Comparison of ENCODE assay signal across 8 cellular contexts in the genomic region with DNA sequence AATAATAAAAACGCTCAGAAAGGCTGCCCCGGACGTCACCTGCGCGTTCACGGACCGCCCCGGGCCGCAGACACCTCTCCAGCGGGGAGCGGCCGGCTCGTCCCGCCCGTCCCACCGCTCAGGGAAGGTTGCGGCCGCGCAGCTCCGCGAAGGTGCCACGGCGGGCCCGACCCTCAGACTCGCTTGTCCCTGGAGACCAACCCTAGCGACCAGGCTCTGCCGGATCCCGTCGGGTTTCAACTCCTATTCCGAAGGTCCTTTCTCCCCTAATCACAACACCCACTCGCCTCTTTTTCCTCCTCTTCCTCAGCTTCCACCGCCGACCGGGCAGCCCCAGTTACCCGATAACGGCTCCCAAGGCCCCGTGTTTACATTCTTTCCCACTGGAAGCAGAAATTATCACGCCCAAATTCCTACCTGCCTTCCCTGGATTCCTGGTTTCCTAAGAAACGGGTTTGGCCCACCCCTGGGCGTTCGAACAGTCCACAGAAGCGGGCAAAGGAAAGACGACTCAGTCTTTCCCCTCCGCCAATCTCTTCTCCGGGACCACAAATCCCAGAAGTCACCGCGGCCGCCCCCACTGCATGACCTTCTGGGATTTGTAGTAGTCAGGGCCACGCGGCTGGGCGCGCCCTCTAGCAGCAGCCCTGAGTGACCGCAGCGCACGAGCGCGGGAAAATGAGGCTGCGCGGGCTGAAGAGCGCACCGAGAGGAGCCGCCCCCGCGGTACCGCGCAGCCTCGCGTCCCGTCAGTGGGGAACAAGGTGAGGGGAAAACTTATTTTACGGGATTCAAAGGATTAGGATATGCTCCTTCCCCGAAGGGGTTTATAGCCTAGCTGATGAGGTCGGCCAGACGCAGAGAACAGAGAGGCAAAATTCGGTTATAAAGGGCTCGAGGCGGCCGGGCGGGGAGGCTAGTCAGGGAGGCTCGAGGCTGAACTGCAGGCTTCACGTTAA. TPM values are rescaled to one million over a fixed set of nuclear protein-coding genes. Genes with fewer than 3 reads are reported as not detected.
DNase-seq lines count a peak whose midpoint lies in the region; FAIRE-seq and TF ChIP-seq lines count a peak whose summit lies in the region.

Gene TTC33, minus strand, starts transcription at position 555 of the 959 bp plus-strand sequence. CDS start 8,943 bp downstream, outside the sequence.

- no peaks in the 10 kb centered on the region; a peak in 1 of 5 replicates for H3K9me3 Mint-ChIP-seq in H9

- H3K23ac ChIP-seq in H9 (ENCODE audit: insufficient read length, low read depth, low read length): no peak within 1 kb of the TSS

- no peak within 1 kb of the TSS for H2BK120ac ChIP-seq in H9 (ENCODE audit: low read depth, low read length, poor library complexity, severe bottlenecking)

- H3K36me3 ChIP-seq in neural cell (ENCODE audit: insufficient read depth, low read length) (no peaks in the 10 kb centered on the region), stomach smooth muscle (ENCODE audit: control insufficient read depth in 2 of 2, insufficient read depth in 2 of 2, low read length in 2 of 2) (no peaks in the 10 kb centered on the region)

- peaks cover 0 to 8% (median 5%) of the 10 kb centered on the region in 3 experiments; a peak in 4 of 7 replicates for H3K36me3 Mint-ChIP-seq in H9 (ENCODE audit: insufficient read depth in 1 of 3, low read depth in 3 of 3)

- H4K20me1 ChIP-seq in H9 (ENCODE audit: control insufficient read depth, insufficient read depth, insufficient read length) (no peaks in the 10 kb centered on the region), neural cell (ENCODE audit: insufficient read depth) (no peaks in the 10 kb centered on the region)

- no peak within 1 kb of the TSS for H2BK20ac ChIP-seq in H9 (ENCODE audit: low read depth, low read length, poor library complexity, severe bottlenecking)

- no peaks in the 10 kb centered on the region for H3K9me2 ChIP-seq in neural cell (ENCODE audit: insufficient read depth, low read length)

- no peak within 1 kb of the TSS for H4K91ac ChIP-seq in H9 (ENCODE audit: insufficient read length, low read depth, low read length)

- H3K9ac ChIP-seq in H9 (ENCODE audit: extremely low read depth, insufficient read length, low read length) (peak within 1 kb of the TSS; percentile 59), neural cell (ENCODE audit: low read length) (peak within 1 kb of the TSS; percentile 95), stomach smooth muscle (ENCODE audit: low read length in 2 of 2) (peak within 1 kb of the TSS; percentile 91 to 97)

- H3K79me2 ChIP-seq in H9 (ENCODE audit: insufficient read depth, low read length) (no peaks in the 10 kb centered on the region; the same call in 1 of the 2 replicates), neural cell (replicated peaks; ENCODE audit: insufficient read depth, low read length) (peaks cover 28% of the 10 kb centered on the region)

- no peak within 1 kb of the TSS for H4K8ac ChIP-seq in H9 (replicated peaks; ENCODE audit: insufficient read length, low read depth, low read length)

- no peak for TF ChIP-seq EP300 in neural cell (conservative IDR thresholded peaks at IDR 0.05; ENCODE audit: poor library complexity, severe bottlenecking)

- H3K9me3 ChIP-seq in H9 (ENCODE audit: control insufficient read depth, low read depth, low read length): no peaks in the 10 kb centered on the region
- peaks cover 4% of the 10 kb centered on the region for H3K9me3 ChIP-seq in neural cell (ENCODE audit: low read length)
- no peaks in the 10 kb centered on the region for H3K9me3 ChIP-seq in stomach smooth muscle (ENCODE audit: control insufficient read depth in 2 of 2, low read length in 2 of 2)

- no peaks in the 10 kb centered on the region for H3K4me1 Mint-ChIP-seq in H9

- no peak within 1 kb of the TSS for H2AK5ac ChIP-seq in H9 (ENCODE audit: insufficient read length, low read length)

- no peak within 1 kb of the TSS for H2BK12ac ChIP-seq in H9 (ENCODE audit: insufficient read length, low read depth, low read length)

- H3K23me2 ChIP-seq in H9 (ENCODE audit: insufficient read length, low read depth, low read length, poor library complexity, severe bottlenecking): no peaks in the 10 kb centered on the region

- H4K5ac ChIP-seq in H9 (ENCODE audit: insufficient read length, low read depth, low read length): no peak within 1 kb of the TSS

- peak within 1 kb of the TSS; percentile 91 for H3K4me3 ChIP-seq in fibroblast of villous mesenchyme (ENCODE audit: low read depth, low read length)
- H3K4me3 ChIP-seq in neural cell (ENCODE audit: low read length): peak within 1 kb of the TSS; percentile 90
- H3K4me3 ChIP-seq in stomach smooth muscle (ENCODE audit: low read length in 2 of 2): peak within 1 kb of the TSS; percentile 83 to 89

- H3K56ac ChIP-seq in H9 (ENCODE audit: insufficient read length, low read depth, low read length): no peak within 1 kb of the TSS

- H2AFZ ChIP-seq in H9 (ENCODE audit: low read length): no peak within 1 kb of the TSS
- peak within 1 kb of the TSS; percentile 88 for H2AFZ ChIP-seq in neural cell (ENCODE audit: low read depth, low read length)

- TF ChIP-seq CTCF in H9 (conservative IDR thresholded peaks at IDR 0.05) (peak; percentile 74), fibroblast of villous mesenchyme (IDR thresholded peaks at IDR 0.05; ENCODE audit: insufficient read depth, low read depth, low read length) (peak; percentile 52), neural cell (IDR thresholded peaks at IDR 0.05; ENCODE audit: poor library complexity, severe bottlenecking) (peak; percentile 91)

- peak within 1 kb of the TSS; percentile 40 for H3K18ac ChIP-seq in H9 (ENCODE audit: insufficient read length, low read depth, low read length)

- no peak within 1 kb of the TSS for H3K27ac Mint-ChIP-seq in H9

- H3K4me1 ChIP-seq in H9 (ENCODE audit: insufficient read depth, low read length) (no peaks in the 10 kb centered on the region), stomach smooth muscle (ENCODE audit: control insufficient read depth, insufficient read depth, low read length) (no peaks in the 10 kb centered on the region)

- FAIRE-seq in G401.6 (lab: Jason Lieb, UNC): peak; percentile 97

- H3T11ph ChIP-seq in H9 (ENCODE audit: low read length): no peak within 1 kb of the TSS

- peak; percentile 67 for TF ChIP-seq RAD21 in neural cell (conservative IDR thresholded peaks at IDR 0.05)

- no peaks in the 10 kb centered on the region for H3K79me1 ChIP-seq in H9 (ENCODE audit: insufficient read depth, low read depth, low read length, poor library complexity, severe bottlenecking)

- H2BK15ac ChIP-seq in H9 (ENCODE audit: low read depth, low read length): no peak within 1 kb of the TSS

- peak within 1 kb of the TSS; percentile 93 for H3K4me2 ChIP-seq in H9 (ENCODE audit: insufficient read depth, insufficient read length, low read length)
- H3K4me2 ChIP-seq in neural cell (ENCODE audit: low read length): peak within 1 kb of the TSS; percentile 80

- no peaks in the 10 kb centered on the region for H3F3A ChIP-seq in neural cell (ENCODE audit: insufficient read depth, low read length, poor library complexity, severe bottlenecking)

- H2BK5ac ChIP-seq in H9 (ENCODE audit: insufficient read length, low read length): no peak within 1 kb of the TSS

- H3K27me3 Mint-ChIP-seq in H9 (ENCODE audit: low read depth): no peaks in the 10 kb centered on the region

- H3K27ac ChIP-seq in H9 (ENCODE audit: insufficient read length, low read depth, low read length) (no peak within 1 kb of the TSS), neural cell (ENCODE audit: low read length) (peak within 1 kb of the TSS; percentile 92), stomach smooth muscle (ENCODE audit: low read length) (peak within 1 kb of the TSS; percentile 74)

- no peak within 1 kb of the TSS for H3K4ac ChIP-seq in H9 (ENCODE audit: low read depth, low read length)

- no peak within 1 kb of the TSS for H3K4me3 Mint-ChIP-seq in H9

- no CpG with 5 or more reads among the region's 80 CpGs for WGBS in H9 (ENCODE audit: extremely low coverage, insufficient read length, low lambda C conversion rate)

- H3K27me3 ChIP-seq in H9 (ENCODE audit: insufficient read depth, low read length): no peaks in the 10 kb centered on the region
- H3K27me3 ChIP-seq in neural cell (ENCODE audit: insufficient read depth, low read depth, low read length): no peaks in the 10 kb centered on the region
- no peaks in the 10 kb centered on the region for H3K27me3 ChIP-seq in stomach smooth muscle (ENCODE audit: control insufficient read depth in 1 of 2, insufficient read depth in 2 of 2, low read length in 2 of 2)

- DNase-seq in H9 (peak; percentile 97), M059J (ENCODE audit: low read depth) (peak; percentile 97), SHP77 (lab: John Stamatoyannopoulos, UW) (peak; percentile 97 to 99), fibroblast of villous mesenchyme (ENCODE audit: low read depth) (peak; percentile 95)
- DNase-seq in activated effector memory CD4-positive, alpha-beta T cell treated with anti-CD3 and anti-CD28 coated beads, Interleukin-2, amount 50 U/mL, for 16 hours: peak; percentile 98

- peak within 1 kb of the TSS; percentile 58 for H3K14ac ChIP-seq in H9 (ENCODE audit: insufficient read depth, low read length)

TF ChIP-seq in neural cell, 6 proteins besides CTCF, POLR2A, EP300 and RAD21 (continues in another document):
- TF ChIP-seq TAF1 (IDR thresholded peaks at IDR 0.05; ENCODE audit: low read depth) (peak; percentile 59), MXI1 (conservative IDR thresholded peaks at IDR 0.05; ENCODE audit: poor library complexity, severe bottlenecking) (peak; percentile 78), EZH2 (IDR thresholded peaks at IDR 0.05; ENCODE audit: borderline replicate concordance, insufficient read depth, low read length, poor library complexity, severe bottlenecking) (no peak)

RNA-seq across cellular contexts. Expression of gene TTC33, which starts in this region (rescaled TPM):
- total RNA-seq in H9 (2021) (7.2 and 7.3 TPM in 2 replicates), fibroblast of villous mesenchyme (12.2 and 18.6 TPM in 2 replicates)
- total RNA-seq in M059J (2014; rRNA removed; shearing (Covaris generic)): 13.6 and 16.7 TPM in 2 replicates
- polyA plus RNA-seq in neural cell: 53.1 and 73.5 TPM in 2 replicates
- polyA minus RNA-seq in neural cell: 99.8 and 105 TPM in 2 replicates
